In the genomic region with DNA sequence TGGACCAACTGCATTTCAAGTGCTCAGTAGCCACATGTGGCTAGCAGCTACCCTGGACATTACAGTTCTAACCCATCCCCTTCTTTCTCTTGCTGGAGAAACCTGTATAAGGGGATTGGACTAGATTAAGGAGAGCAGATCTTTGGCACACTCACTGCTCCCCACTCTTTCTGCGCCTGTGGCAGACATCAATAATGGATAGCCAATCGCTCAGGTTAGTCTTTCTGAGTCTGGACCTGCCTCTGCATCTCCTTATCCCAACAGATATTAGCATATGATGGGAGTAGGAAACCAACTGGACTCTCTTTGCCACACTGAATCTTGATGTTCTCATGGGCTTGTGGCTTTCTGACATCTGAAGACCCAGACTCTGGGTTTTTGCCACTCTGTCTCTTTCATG, we compare ENCODE assay signal across 34 cellular contexts.
"Had no signal": no experiment of that assay in that cellular context is flagged by ENCODE, and none has a peak within 500 bp of the region (broad histone marks: within the 10 kb centered on the region; RNA-seq: fewer than 3 reads in every experiment).

No MANE protein-coding gene starts in this region.

- H3K4me1 ChIP-seq: adrenal gland, body of pancreas, breast epithelium had no signal

- H3K4me1 Mint-ChIP-seq: activated B cell treated with CpG ODN at 0.5 μM for 24 hours; activated CD4-positive, alpha-beta T cell treated with anti-CD3 and anti-CD28 coated beads, Interleukin-2, amount 10 ng/mL, durations not matched to agents 24 days and 14 days; activated naive CD8-positive, alpha-beta T cell treated with anti-CD3 and anti-CD28 coated beads for 36 hours; activated T-helper 17 cell treated with anti-CD3 and anti-CD28 coated beads, Interleukin-2, amount 50 U/mL, for 72 hours had no signal

- H3K27me3 Mint-ChIP-seq: activated CD4-positive, alpha-beta T cell treated with anti-CD3 and anti-CD28 coated beads, Interleukin-2, amount 10 ng/mL, durations not matched to agents 24 days and 14 days; activated naive CD8-positive, alpha-beta T cell treated with anti-CD3 and anti-CD28 coated beads for 36 hours had no signal

- H3K27me3 ChIP-seq: body of pancreas, brain microvascular endothelial cell, breast epithelium had no signal

- H3K27ac Mint-ChIP-seq: activated B cell treated with CpG ODN at 0.5 μM for 24 hours; activated CD4-positive, alpha-beta memory T cell treated with anti-CD3 and anti-CD28 coated beads for 36 hours; activated CD4-positive, alpha-beta T cell treated with anti-CD3 and anti-CD28 coated beads, Interleukin-2, amount 10 ng/mL, durations not matched to agents 24 days and 14 days; activated CD8-positive, alpha-beta T cell treated with anti-CD3 and anti-CD28 coated beads for 36 hours; activated naive CD4-positive, alpha-beta T cell treated with anti-CD3 and anti-CD28 coated beads for 36 hours; activated naive CD4-positive, alpha-beta T cell treated with anti-CD3 and anti-CD28 coated beads, Interleukin-2, amount 50 U/mL, for 72 hours; activated naive CD8-positive, alpha-beta T cell treated with anti-CD3 and anti-CD28 coated beads for 36 hours; activated T-cell treated with anti-CD3 and anti-CD28 coated beads, Interleukin-2, amount 50 U/mL, for 72 hours; activated T-helper 1 cell treated with anti-CD3 and anti-CD28 coated beads, Interleukin-12 subunit alpha, Interleukin-12 subunit beta, Interleukin-2, Interleukin-4 antibody, amounts not matched to agents 30 ng/mL and 10 ng/mL and 1 ng/mL, durations not matched to agents 14 hours and 24 hours and 36 hours; activated T-helper 17 cell treated with anti-CD3 and anti-CD28 coated beads, Interleukin-2, amount 50 U/mL, for 72 hours; T-helper 1 cell treated with Interleukin-12 subunit alpha and Interleukin-12 subunit beta and Interleukin-4 antibody, amounts not matched to agents 30 μg/mL and 1 μg/mL, for 36 hours; T-helper 2 cell treated with Interferon-gamma antibody and Interleukin-4, amounts not matched to agents 5 μg/mL and 100 μg/mL, for 36 hours had no signal

- H3K27ac ChIP-seq: adrenal gland, body of pancreas, brain microvascular endothelial cell, breast epithelium, VCaP had no signal

- H3K4me3 Mint-ChIP-seq: activated B cell treated with CpG ODN at 0.5 μM for 24 hours; activated CD4-positive, alpha-beta memory T cell treated with anti-CD3 and anti-CD28 coated beads for 36 hours; activated CD4-positive, alpha-beta T cell treated with anti-CD3 and anti-CD28 coated beads, Interleukin-2, amount 10 ng/mL, durations not matched to agents 24 days and 14 days; activated CD8-positive, alpha-beta T cell treated with anti-CD3 and anti-CD28 coated beads for 36 hours; activated naive CD4-positive, alpha-beta T cell treated with anti-CD3 and anti-CD28 coated beads for 36 hours; activated naive CD8-positive, alpha-beta T cell treated with anti-CD3 and anti-CD28 coated beads for 36 hours; activated T-cell treated with anti-CD3 and anti-CD28 coated beads, Interleukin-2, amount 50 U/mL, for 4 hours; activated T-cell treated with anti-CD3 and anti-CD28 coated beads, Interleukin-2, amount 50 U/mL, for 72 hours; activated T-helper 1 cell treated with anti-CD3 and anti-CD28 coated beads, Interleukin-12 subunit alpha, Interleukin-12 subunit beta, Interleukin-2, Interleukin-4 antibody, amounts not matched to agents 30 ng/mL and 10 ng/mL and 1 ng/mL, durations not matched to agents 14 hours and 24 hours and 36 hours; activated T-helper 17 cell treated with anti-CD3 and anti-CD28 coated beads, Interleukin-2, amount 50 U/mL, for 72 hours; T-helper 1 cell treated with Interleukin-12 subunit alpha and Interleukin-12 subunit beta and Interleukin-4 antibody, amounts not matched to agents 30 μg/mL and 1 μg/mL, for 36 hours; T-helper 2 cell treated with Interferon-gamma antibody and Interleukin-4, amounts not matched to agents 5 μg/mL and 100 μg/mL, for 36 hours had no signal

- DNase-seq: activated B cell treated with CpG ODN at 0.5 μM for 24 hours; activated CD4-positive, alpha-beta memory T cell treated with anti-CD3 and anti-CD28 coated beads for 36 hours; activated CD4-positive, alpha-beta T cell treated with anti-CD3 and anti-CD28 coated beads for 4 hours; activated CD4-positive, alpha-beta T cell treated with anti-CD3 and anti-CD28 coated beads, Interleukin-2, amount 10 ng/mL, durations not matched to agents 24 days and 14 days; activated CD4-positive, alpha-beta T cell treated with anti-CD3 and anti-CD28 coated beads, Interleukin-2, amount 50 U/mL, for 1 hour; activated CD4-positive, alpha-beta T cell treated with anti-CD3 and anti-CD28 coated beads, Interleukin-2, amount 50 U/mL, for 4 hours; activated CD4-positive, CD25-positive, alpha-beta regulatory T cell treated with anti-CD3 and anti-CD28 coated beads, Interleukin-2, amount 50 U/mL, for 72 hours; activated CD8-positive, alpha-beta memory T cell treated with anti-CD3 and anti-CD28 coated beads, Interleukin-2, amount 50 U/mL, for 4 hours; activated CD8-positive, alpha-beta T cell treated with anti-CD3 and anti-CD28 coated beads for 36 hours; activated effector memory CD4-positive, alpha-beta T cell treated with anti-CD3 and anti-CD28 coated beads, Interleukin-2, amount 50 U/mL, for 16 hours; activated gamma-delta T cell treated with Interleukin-2 at 50 U/mL for 16 hours; activated naive CD4-positive, alpha-beta T cell; activated naive CD4-positive, alpha-beta T cell treated with anti-CD3 and anti-CD28 coated beads for 36 hours; activated naive CD4-positive, alpha-beta T cell treated with anti-CD3 and anti-CD28 coated beads, Interleukin-2, amount 50 U/mL, for 16 hours; activated naive CD8-positive, alpha-beta T cell treated with anti-CD3 and anti-CD28 coated beads for 36 hours; activated T-cell treated with anti-CD3 and anti-CD28 coated beads for 4 hours; activated T-cell treated with anti-CD3 and anti-CD28 coated beads, Interleukin-2, amount 50 U/mL, for 1 hour; activated T-cell treated with anti-CD3 and anti-CD28 coated beads, Interleukin-2, amount 50 U/mL, for 4 hours; activated T-cell treated with anti-CD3 and anti-CD28 coated beads, Interleukin-2, amount 50 U/mL, for 72 hours; adrenal gland; amniotic stem cell; aorta; body of pancreas; brain microvascular endothelial cell; central memory CD4-positive, alpha-beta T cell; T-helper 2 cell; T-helper 9 cell had no signal

- H3K36me3 Mint-ChIP-seq: activated CD4-positive, alpha-beta memory T cell treated with anti-CD3 and anti-CD28 coated beads for 36 hours; activated naive CD4-positive, alpha-beta T cell treated with anti-CD3 and anti-CD28 coated beads, Interleukin-2, amount 50 U/mL, for 72 hours; activated naive CD8-positive, alpha-beta T cell treated with anti-CD3 and anti-CD28 coated beads for 36 hours had no signal

- H3K36me3 ChIP-seq: adrenal gland, brain microvascular endothelial cell, breast epithelium had no signal

- H3K4me3 ChIP-seq: adrenal gland, body of pancreas, breast epithelium had no signal

- H3K9me3 Mint-ChIP-seq: activated B cell treated with CpG ODN at 0.5 μM for 24 hours; activated CD4-positive, alpha-beta memory T cell treated with anti-CD3 and anti-CD28 coated beads for 36 hours; activated CD4-positive, alpha-beta T cell treated with anti-CD3 and anti-CD28 coated beads, Interleukin-2, amount 10 ng/mL, durations not matched to agents 24 days and 14 days; activated CD8-positive, alpha-beta T cell treated with anti-CD3 and anti-CD28 coated beads for 36 hours; activated naive CD4-positive, alpha-beta T cell treated with anti-CD3 and anti-CD28 coated beads for 36 hours; activated naive CD4-positive, alpha-beta T cell treated with anti-CD3 and anti-CD28 coated beads, Interleukin-2, amount 50 U/mL, for 72 hours; activated naive CD8-positive, alpha-beta T cell treated with anti-CD3 and anti-CD28 coated beads for 36 hours; activated T-cell treated with anti-CD3 and anti-CD28 coated beads, Interleukin-2, amount 50 U/mL, for 4 hours; activated T-cell treated with anti-CD3 and anti-CD28 coated beads, Interleukin-2, amount 50 U/mL, for 72 hours; activated T-helper 1 cell treated with anti-CD3 and anti-CD28 coated beads, Interleukin-12 subunit alpha, Interleukin-12 subunit beta, Interleukin-2, Interleukin-4 antibody, amounts not matched to agents 30 ng/mL and 10 ng/mL and 1 ng/mL, durations not matched to agents 14 hours and 24 hours and 36 hours; activated T-helper 17 cell treated with anti-CD3 and anti-CD28 coated beads, Interleukin-2, amount 50 U/mL, for 72 hours; T-helper 1 cell treated with Interleukin-12 subunit alpha and Interleukin-12 subunit beta and Interleukin-4 antibody, amounts not matched to agents 30 μg/mL and 1 μg/mL, for 36 hours; T-helper 2 cell treated with Interferon-gamma antibody and Interleukin-4, amounts not matched to agents 5 μg/mL and 100 μg/mL, for 36 hours had no signal

- H3K9me3 ChIP-seq: adrenal gland, body of pancreas, breast epithelium had no signal
